In genomic region chr16:81036751-81037350, GRCh38 we compare ENCODE assay signal across 8 cellular contexts. TPM values are rescaled to one million over a fixed set of nuclear protein-coding genes. Genes with fewer than 3 reads are reported as not detected.
A peak's percentile ranks its signal among the peaks of the same experiment; 100 is the strongest.
DNase-seq lines count a peak whose midpoint lies in the region; ATAC-seq, FAIRE-seq and TF ChIP-seq lines count a peak whose summit lies in the region.

No MANE protein-coding gene starts in this region.

- CTCF ChIA-PET in HepG2 (lab: Yijun Ruan, JAX; ENCODE audit: low intra/inter-chr PET ratio, low total read pairs) = interaction anchor here (1.7 to 3.7 kb wide), 2 partner anchors 31 to 39 kb away, joined by 7 to 26 read pairs; partner anchors contain the start of genes C16orf46, CENPN and CMC2

- intact Hi-C loops in HepG2 (cut with micrococcal nuclease; ENCODE audit: unreplicated experiment) = loop anchor here (5.0 to 10.0 kb wide), 3 partner anchors 60 to 700 kb away; partner anchors contain the start of gene GCSH

- H3K9me3 ChIP-seq in HepG2 (ENCODE audit: low read length) (no peaks in the 10 kb centered on the region; the same call in 1 of the 2 replicates), tibial nerve (no peaks in the 10 kb centered on the region)

- DNase-seq in astrocyte of the cerebellum (ENCODE audit: low read depth) (no peak), HepG2 (ENCODE audit: low spot score) (peak; percentile 6), tibial nerve (ENCODE audit: low spot score in 2 of 2) (no peak), retina (no peak), GM19240 (ENCODE audit: insufficient read length, low spot score) (no peak)

- TF ChIP-seq EP300 in HepG2 (IDR thresholded peaks at IDR 0.05; ENCODE audit: low read depth in 2 of 2, low read length in 2 of 2) = no peak
- TF ChIP-seq EP300 in HepG2 (CRISPR knock-in tag; IDR thresholded peaks at IDR 0.05; ENCODE audit: borderline replicate concordance) = no peak
- no peak for TF ChIP-seq EP300 in tibial nerve (IDR thresholded peaks at IDR 0.05)

- peak overlapping the region; percentile 87 for H3K9ac ChIP-seq in HepG2 (ENCODE audit: insufficient read depth, low read depth, low read length)

- no peaks in the 10 kb centered on the region for H3K36me3 ChIP-seq in ACC112 (ENCODE audit: insufficient read depth, low read length)
- H3K36me3 ChIP-seq in HepG2 (replicated peaks in 1 of 2; ENCODE audit: control insufficient read depth in 1 of 2, insufficient read depth in 2 of 2, low read length in 2 of 2) = peaks cover 6 to 18% of the 10 kb centered on the region in 2 experiments; a peak in 4 of 5 replicates
- H3K36me3 ChIP-seq in tibial nerve = peaks cover 0 to 13% (median 0%) of the 10 kb centered on the region in 3 donors

- no peak for TF ChIP-seq POLR2A in HepG2 (IDR thresholded peaks at IDR 0.05; ENCODE audit: insufficient read depth in 1 of 2, low read depth in 2 of 2, low read length in 2 of 2)
- no peak for TF ChIP-seq POLR2A in tibial nerve (IDR thresholded peaks at IDR 0.05)

- POLR2A ChIA-PET in HepG2 (lab: Yijun Ruan, JAX) = interaction anchor here (0.7 to 2.2 kb wide), 3 partner anchors 9 to 45 kb away, joined by 3 to 21 read pairs (median 4); partner anchors contain the start of gene C16orf46

- H3K4me3 ChIP-seq in ACC112 (ENCODE audit: low read depth, low read length) (peak overlapping the region; percentile 85), astrocyte of the cerebellum (ENCODE audit: low read depth, low read length) (peak overlapping the region; percentile 66), HepG2 (replicated peaks in 1 of 3; ENCODE audit: insufficient read depth in 1 of 3, low read depth in 2 of 3, low read length in 3 of 3) (peak overlapping the region; percentile 87 to 93 (median 87)), tibial nerve (peak overlapping the region; percentile 38 to 77 (median 62))

- H3K4me2 ChIP-seq in HepG2 (ENCODE audit: low read depth, low read length) = peak overlapping the region; percentile 85

- WGBS in HepG2 (ENCODE audit: low lambda C conversion rate) = 28% methylated on average over 10 of the region's 10 CpGs
- 19 to 25% methylated on average over 10 of the region's 10 CpGs for WGBS in tibial nerve, 2 donors

- H3K79me2 ChIP-seq in ACC112 (ENCODE audit: control insufficient read depth, insufficient read depth, low read length, unreplicated experiment) (peaks cover 38% of the 10 kb centered on the region), HepG2 (ENCODE audit: insufficient read depth, low read length) (peaks cover 35% of the 10 kb centered on the region)

- H3K27me3 ChIP-seq in ACC112 (ENCODE audit: insufficient read depth, low read length) (no peaks in the 10 kb centered on the region), HepG2 (ENCODE audit: control insufficient read depth in 1 of 2, insufficient read depth in 2 of 2, low read length in 2 of 2) (no peaks in the 10 kb centered on the region; a peak in 1 of 5 replicates), tibial nerve (no peaks in the 10 kb centered on the region)

- ATAC-seq in HG03025 (IDR thresholded peaks at IDR 0.05; ENCODE audit: low FRiP score, unreplicated experiment) (peak; percentile 4), HepG2 (no peak; the same call in 2 of the 3 replicates), GM21619 (IDR thresholded peaks at IDR 0.05; ENCODE audit: unreplicated experiment) (no peak)

- H3K4me1 ChIP-seq in ACC112 (ENCODE audit: control insufficient read depth, insufficient read depth, low read length, unreplicated experiment) (peaks cover 9% of the 10 kb centered on the region), HepG2 (ENCODE audit: insufficient read depth, low read length) (peaks cover 22% of the 10 kb centered on the region), tibial nerve (peaks cover 0 to 26% (median 15%) of the 10 kb centered on the region in 4 donors)

- peaks cover 2% of the 10 kb centered on the region; the same call in 1 of the 2 replicates for H4K20me1 ChIP-seq in HepG2 (ENCODE audit: insufficient read depth, low read length)

- in situ Hi-C loops in astrocyte of the cerebellum (cut with HindIII; ENCODE audit: low sequenced_read_pairs) (loop anchor here (25.0 kb wide), 2 partner anchors 300 to 700 kb away; no protein-coding TSS in a partner anchor), HepG2 (cut with HindIII; ENCODE audit: extremely low pct_ligation_motif_present, low pct_unique_long_range_greater_than_20kb) (loop anchor here (25.0 kb wide), 1 partner anchor 700 kb away; no protein-coding TSS in a partner anchor)

- H2AFZ ChIP-seq in ACC112 (ENCODE audit: low read length, unreplicated experiment) = peak overlapping the region; percentile 88
- H2AFZ ChIP-seq in HepG2 (ENCODE audit: low read length) = no peak overlapping the region

- no peak for TF ChIP-seq RAD21 in HepG2 (CRISPR knock-in tag; IDR thresholded peaks at IDR 0.05)

- no peak overlapping the region for H3K27ac ChIP-seq in ACC112 (ENCODE audit: low read depth, low read length)
- H3K27ac ChIP-seq in HepG2 (ENCODE audit: extremely low read length, insufficient read depth, low read length) = peak overlapping the region; percentile 60
- H3K27ac ChIP-seq in tibial nerve = peak overlapping the region in 3 of 4 donors; percentile 8 to 81 (median 66)

- TSS peak; percentile 57 for BruUV-seq in HepG2 (replicated peaks; lab: Mats Ljungman, UMichigan)

- TF ChIP-seq CTCF in astrocyte of the cerebellum (IDR thresholded peaks at IDR 0.05; ENCODE audit: low read depth, low read length, missing control alignments) (no peak), HepG2 (CRISPR knock-in tag; IDR thresholded peaks at IDR 0.05) (no peak), tibial nerve (IDR thresholded peaks at IDR 0.05) (no peak)

- FAIRE-seq in HepG2 (lab: Jason Lieb, UNC) = peak; percentile 28

RNA-seq across cellular contexts. Expression of gene ATMIN, which starts 1.2 kb away (rescaled TPM):
- 60.4 and 74.7 TPM in 2 replicates for total RNA-seq in HepG2 (2016; rRNA removed; fragmentation: Illumina TruSeq; extraction: Trizol)
- total RNA-seq in HepG2 (2016; cell fraction: cytosol; rRNA removed; fragmentation: Illumina TruSeq; extraction: Trizol; ENCODE audit: low read depth) = 33.0 and 38.8 TPM in 2 replicates
- total RNA-seq in HepG2 (2016; cell fraction: insoluble cytoplasmic fraction; rRNA removed; fragmentation: Illumina TruSeq; extraction: Trizol) = 61.5 and 70.5 TPM in 2 replicates
- total RNA-seq in HepG2 (2016; cell fraction: membrane; rRNA removed; fragmentation: Illumina TruSeq; extraction: Trizol) = 116 and 141 TPM in 2 replicates
- 37.1 and 38.6 TPM in 2 replicates for total RNA-seq in HepG2 (2016; cell fraction: nucleus; rRNA removed; fragmentation: Illumina TruSeq; extraction: Trizol)
- polyA plus RNA-seq in HepG2 (2011; rRNA removed) = 30.4 and 34.6 TPM in 2 replicates
- 18.8 and 33.3 TPM in 2 replicates for polyA plus RNA-seq in HepG2 (2011; cell fraction: cytosol; rRNA removed)
- polyA plus RNA-seq in HepG2 (2011; cell fraction: nucleus; rRNA removed) = 12.4 and 15.2 TPM in 2 replicates
- 26.9 TPM in 2 replicates for polyA plus RNA-seq in HepG2 (2012)
- 52.2 and 56.7 TPM in 2 replicates for polyA plus RNA-seq in HepG2 (2016; cell fraction: cytosol; fragmentation: Illumina TruSeq; extraction: Trizol; ENCODE audit: low read depth)
- 70.0 and 73.6 TPM in 2 replicates for polyA plus RNA-seq in HepG2 (2016; cell fraction: insoluble cytoplasmic fraction; fragmentation: Illumina TruSeq; extraction: Trizol; ENCODE audit: low read depth)
- 113 and 129 TPM in 2 replicates for polyA plus RNA-seq in HepG2 (2016; cell fraction: membrane; fragmentation: Illumina TruSeq; extraction: Trizol; ENCODE audit: low read depth)
- polyA plus RNA-seq in HepG2 (2016; cell fraction: nucleus; fragmentation: Illumina TruSeq; extraction: Trizol; ENCODE audit: insufficient read depth, low read depth) = 53.5 and 53.8 TPM in 2 replicates
- polyA minus RNA-seq in HepG2 (2011; rRNA and poly(A)+ RNA removed; ENCODE audit: low replicate concordance) = 32.5 and 50.4 TPM in 2 replicates
- 25.9 and 27.0 TPM in 2 replicates for polyA minus RNA-seq in HepG2 (2011; cell fraction: cytosol; rRNA and poly(A)+ RNA removed)
- polyA minus RNA-seq in HepG2 (2011; cell fraction: nucleus; rRNA and poly(A)+ RNA removed) = 22.4 and 30.6 TPM in 2 replicates
- total RNA-seq in tibial nerve = 10 to 100 TPM; 16.2 to 31.2 (median 24.4) TPM

RNA-seq across cellular contexts. Expression of gene CENPN, which starts 29.8 kb away (rescaled TPM):
- total RNA-seq in HepG2 (2016; rRNA removed; fragmentation: Illumina TruSeq; extraction: Trizol) (129 and 193 TPM in 2 replicates), tibial nerve (1 to 10 TPM; 1.8 to 8.1 (median 4.2) TPM)
- 98.3 and 119 TPM in 2 replicates for total RNA-seq in HepG2 (2016; cell fraction: cytosol; rRNA removed; fragmentation: Illumina TruSeq; extraction: Trizol; ENCODE audit: low read depth)
- total RNA-seq in HepG2 (2016; cell fraction: insoluble cytoplasmic fraction; rRNA removed; fragmentation: Illumina TruSeq; extraction: Trizol) = 133 and 185 TPM in 2 replicates
- total RNA-seq in HepG2 (2016; cell fraction: membrane; rRNA removed; fragmentation: Illumina TruSeq; extraction: Trizol) = 180 and 185 TPM in 2 replicates
- total RNA-seq in HepG2 (2016; cell fraction: nucleus; rRNA removed; fragmentation: Illumina TruSeq; extraction: Trizol) = 46.2 and 59.6 TPM in 2 replicates
- 17.3 and 29.7 TPM in 2 replicates for polyA plus RNA-seq in HepG2 (2011; rRNA removed)
- polyA plus RNA-seq in HepG2 (2011; cell fraction: cytosol; rRNA removed) = 15.2 and 17.8 TPM in 2 replicates
- 8.3 and 10.1 TPM in 2 replicates for polyA plus RNA-seq in HepG2 (2011; cell fraction: nucleus; rRNA removed)
- polyA plus RNA-seq in HepG2 (2012) = 46.5 and 70.0 TPM in 2 replicates
- polyA plus RNA-seq in HepG2 (2016; cell fraction: cytosol; fragmentation: Illumina TruSeq; extraction: Trizol; ENCODE audit: low read depth) = 113 and 120 TPM in 2 replicates
- polyA plus RNA-seq in HepG2 (2016; cell fraction: insoluble cytoplasmic fraction; fragmentation: Illumina TruSeq; extraction: Trizol; ENCODE audit: low read depth) = 123 and 135 TPM in 2 replicates
- polyA plus RNA-seq in HepG2 (2016; cell fraction: membrane; fragmentation: Illumina TruSeq; extraction: Trizol; ENCODE audit: low read depth) = 123 and 146 TPM in 2 replicates
- polyA plus RNA-seq in HepG2 (2016; cell fraction: nucleus; fragmentation: Illumina TruSeq; extraction: Trizol; ENCODE audit: insufficient read depth, low read depth) = 40.0 and 50.9 TPM in 2 replicates
- 17.1 and 164 TPM in 2 replicates for polyA minus RNA-seq in HepG2 (2011; rRNA and poly(A)+ RNA removed; ENCODE audit: low replicate concordance)
- 14.1 and 16.1 TPM in 2 replicates for polyA minus RNA-seq in HepG2 (2011; cell fraction: cytosol; rRNA and poly(A)+ RNA removed)
- 17.9 and 25.4 TPM in 2 replicates for polyA minus RNA-seq in HepG2 (2011; cell fraction: nucleus; rRNA and poly(A)+ RNA removed)

RNA-seq across cellular contexts. Expression of gene CMC2, which starts 30.2 kb away (rescaled TPM):
- total RNA-seq in HepG2 (2016; rRNA removed; fragmentation: Illumina TruSeq; extraction: Trizol) (129 and 147 TPM in 2 replicates), tibial nerve (10 to 100 TPM; 20.0 to 38.7 (median 35.2) TPM)
- total RNA-seq in HepG2 (2016; cell fraction: cytosol; rRNA removed; fragmentation: Illumina TruSeq; extraction: Trizol; ENCODE audit: low read depth) = 111 and 171 TPM in 2 replicates
- total RNA-seq in HepG2 (2016; cell fraction: insoluble cytoplasmic fraction; rRNA removed; fragmentation: Illumina TruSeq; extraction: Trizol) = 118 and 155 TPM in 2 replicates
- 132 and 180 TPM in 2 replicates for total RNA-seq in HepG2 (2016; cell fraction: membrane; rRNA removed; fragmentation: Illumina TruSeq; extraction: Trizol)
- total RNA-seq in HepG2 (2016; cell fraction: nucleus; rRNA removed; fragmentation: Illumina TruSeq; extraction: Trizol) = 49.2 and 54.6 TPM in 2 replicates
- 92.1 and 116 TPM in 2 replicates for polyA plus RNA-seq in HepG2 (2011; rRNA removed)
- 134 and 148 TPM in 2 replicates for polyA plus RNA-seq in HepG2 (2011; cell fraction: cytosol; rRNA removed)
- 22.2 and 24.5 TPM in 2 replicates for polyA plus RNA-seq in HepG2 (2011; cell fraction: nucleus; rRNA removed)
- 81.8 and 85.6 TPM in 2 replicates for polyA plus RNA-seq in HepG2 (2012)
- polyA plus RNA-seq in HepG2 (2016; cell fraction: cytosol; fragmentation: Illumina TruSeq; extraction: Trizol; ENCODE audit: low read depth) = 157 and 235 TPM in 2 replicates
- 172 and 176 TPM in 2 replicates for polyA plus RNA-seq in HepG2 (2016; cell fraction: insoluble cytoplasmic fraction; fragmentation: Illumina TruSeq; extraction: Trizol; ENCODE audit: low read depth)
- 133 and 179 TPM in 2 replicates for polyA plus RNA-seq in HepG2 (2016; cell fraction: membrane; fragmentation: Illumina TruSeq; extraction: Trizol; ENCODE audit: low read depth)
- 86.6 and 97.5 TPM in 2 replicates for polyA plus RNA-seq in HepG2 (2016; cell fraction: nucleus; fragmentation: Illumina TruSeq; extraction: Trizol; ENCODE audit: insufficient read depth, low read depth)
- polyA minus RNA-seq in HepG2 (2011; rRNA and poly(A)+ RNA removed; ENCODE audit: low replicate concordance) = 70.9 and 71.9 TPM in 2 replicates
- polyA minus RNA-seq in HepG2 (2011; cell fraction: cytosol; rRNA and poly(A)+ RNA removed) = 19.8 and 22.3 TPM in 2 replicates
- 35.4 and 68.6 TPM in 2 replicates for polyA minus RNA-seq in HepG2 (2011; cell fraction: nucleus; rRNA and poly(A)+ RNA removed)

RNA-seq across cellular contexts. Expression of gene C16orf46, which starts 40.2 kb away (rescaled TPM):
- total RNA-seq in HepG2 (2016; rRNA removed; fragmentation: Illumina TruSeq; extraction: Trizol) (0.38 and 1.9 TPM in 2 replicates), tibial nerve (1 to 10 TPM in 1 of 4 donors, under 1 TPM in 1, not detected in 2; 0.78 to 3.3 TPM)
- 0.44 TPM in 1 of 2 replicates, not detected in the other for total RNA-seq in HepG2 (2016; cell fraction: cytosol; rRNA removed; fragmentation: Illumina TruSeq; extraction: Trizol; ENCODE audit: low read depth)
- total RNA-seq in HepG2 (2016; cell fraction: insoluble cytoplasmic fraction; rRNA removed; fragmentation: Illumina TruSeq; extraction: Trizol) = 0.56 and 0.58 TPM in 2 replicates
- total RNA-seq in HepG2 (2016; cell fraction: membrane; rRNA removed; fragmentation: Illumina TruSeq; extraction: Trizol) = 0.31 and 0.86 TPM in 2 replicates
- 0.50 and 0.62 TPM in 2 replicates for total RNA-seq in HepG2 (2016; cell fraction: nucleus; rRNA removed; fragmentation: Illumina TruSeq; extraction: Trizol)
- polyA plus RNA-seq in HepG2 (2011; rRNA removed) = 0.39 and 0.55 TPM in 2 replicates
- polyA plus RNA-seq in HepG2 (2011; cell fraction: cytosol; rRNA removed) = 0.36 and 0.47 TPM in 2 replicates
- 0.11 and 1.4 TPM in 2 replicates for polyA plus RNA-seq in HepG2 (2011; cell fraction: nucleus; rRNA removed)
- polyA plus RNA-seq in HepG2 (2012) = 0.42 and 0.80 TPM in 2 replicates
- polyA plus RNA-seq in HepG2 (2016; cell fraction: cytosol; fragmentation: Illumina TruSeq; extraction: Trizol; ENCODE audit: low read depth) = 0.33 and 0.52 TPM in 2 replicates
- 0.52 and 1.2 TPM in 2 replicates for polyA plus RNA-seq in HepG2 (2016; cell fraction: insoluble cytoplasmic fraction; fragmentation: Illumina TruSeq; extraction: Trizol; ENCODE audit: low read depth)
- 0.50 and 0.52 TPM in 2 replicates for polyA plus RNA-seq in HepG2 (2016; cell fraction: membrane; fragmentation: Illumina TruSeq; extraction: Trizol; ENCODE audit: low read depth)
- polyA plus RNA-seq in HepG2 (2016; cell fraction: nucleus; fragmentation: Illumina TruSeq; extraction: Trizol; ENCODE audit: insufficient read depth, low read depth) = 0.32 and 0.67 TPM in 2 replicates
- polyA minus RNA-seq in HepG2 (2011; rRNA and poly(A)+ RNA removed; ENCODE audit: low replicate concordance) = not detected in 2 replicates
- polyA minus RNA-seq in HepG2 (2011; cell fraction: cytosol; rRNA and poly(A)+ RNA removed) = 0.70 TPM in 1 of 2 replicates, not detected in the other
- polyA minus RNA-seq in HepG2 (2011; cell fraction: nucleus; rRNA and poly(A)+ RNA removed) = 1.1 and 1.3 TPM in 2 replicates

RNA-seq across cellular contexts. Expression of gene GCSH, which starts 59.3 kb away (rescaled TPM):
- 103 and 117 TPM in 2 replicates for total RNA-seq in HepG2 (2016; rRNA removed; fragmentation: Illumina TruSeq; extraction: Trizol)
- 84.9 and 85.5 TPM in 2 replicates for total RNA-seq in HepG2 (2016; cell fraction: cytosol; rRNA removed; fragmentation: Illumina TruSeq; extraction: Trizol; ENCODE audit: low read depth)
- total RNA-seq in HepG2 (2016; cell fraction: insoluble cytoplasmic fraction; rRNA removed; fragmentation: Illumina TruSeq; extraction: Trizol) = 106 and 120 TPM in 2 replicates
- 113 and 134 TPM in 2 replicates for total RNA-seq in HepG2 (2016; cell fraction: membrane; rRNA removed; fragmentation: Illumina TruSeq; extraction: Trizol)
- 71.3 and 72.1 TPM in 2 replicates for total RNA-seq in HepG2 (2016; cell fraction: nucleus; rRNA removed; fragmentation: Illumina TruSeq; extraction: Trizol)
- 23.5 and 35.9 TPM in 2 replicates for polyA plus RNA-seq in HepG2 (2011; rRNA removed)
- 20.5 and 24.4 TPM in 2 replicates for polyA plus RNA-seq in HepG2 (2011; cell fraction: cytosol; rRNA removed)
- polyA plus RNA-seq in HepG2 (2011; cell fraction: nucleus; rRNA removed) = 8.8 and 13.9 TPM in 2 replicates
- 56.2 and 79.0 TPM in 2 replicates for polyA plus RNA-seq in HepG2 (2012)
- polyA plus RNA-seq in HepG2 (2016; cell fraction: cytosol; fragmentation: Illumina TruSeq; extraction: Trizol; ENCODE audit: low read depth) = 230 and 257 TPM in 2 replicates
- 211 and 234 TPM in 2 replicates for polyA plus RNA-seq in HepG2 (2016; cell fraction: insoluble cytoplasmic fraction; fragmentation: Illumina TruSeq; extraction: Trizol; ENCODE audit: low read depth)
- 224 and 230 TPM in 2 replicates for polyA plus RNA-seq in HepG2 (2016; cell fraction: membrane; fragmentation: Illumina TruSeq; extraction: Trizol; ENCODE audit: low read depth)
- polyA plus RNA-seq in HepG2 (2016; cell fraction: nucleus; fragmentation: Illumina TruSeq; extraction: Trizol; ENCODE audit: insufficient read depth, low read depth) = 155 and 164 TPM in 2 replicates
- polyA minus RNA-seq in HepG2 (2011; rRNA and poly(A)+ RNA removed; ENCODE audit: low replicate concordance) = 4.9 and 6.7 TPM in 2 replicates
- polyA minus RNA-seq in HepG2 (2011; cell fraction: cytosol; rRNA and poly(A)+ RNA removed) = 17.2 and 17.8 TPM in 2 replicates
- 21.4 and 23.0 TPM in 2 replicates for polyA minus RNA-seq in HepG2 (2011; cell fraction: nucleus; rRNA and poly(A)+ RNA removed)
- total RNA-seq in tibial nerve = 10 to 100 TPM; 26.7 to 45.9 (median 29.7) TPM

Comparison
In these comparisons a context has a peak if more than half of its experiments do, and no peak if none do; other contexts are left out.
1. RNA of gene CENPN, which starts 29.8 kb away (total RNA-seq): 46.2 to 193 TPM in HepG2; 1.8 to 8.1 TPM in tibial nerve; every median in the first group is over 4 times any median in the second.
2. Peak in every context shown above with its lines, with median percentiles within 50 percentile points of each other: H3K4me3 ChIP-seq.